In genomic region chrX:14028473-14028872, GRCh38 we compare ENCODE assay signal across 9 cellular contexts. TPM values are rescaled to one million over a fixed set of nuclear protein-coding genes. Genes with fewer than 3 reads are reported as not detected.
DNase-seq lines count a peak whose midpoint lies in the region; ATAC-seq, FAIRE-seq and TF ChIP-seq lines count a peak whose summit lies in the region.
"Had no signal": no experiment of that assay in that cellular context is flagged by ENCODE, and none has a peak within 500 bp of the region (broad histone marks: within the 10 kb centered on the region; RNA-seq: fewer than 3 reads in every experiment).

No MANE protein-coding gene starts in this region.

- H3K4me3 ChIP-seq in endothelial cell of umbilical vein (replicated peaks in 1 of 3; ENCODE audit: insufficient read depth in 1 of 3, low read depth in 1 of 3, low read length in 3 of 3) (peak overlapping the region in 2 of 3 experiments; percentile 77 to 89), skeletal muscle satellite cell (ENCODE audit: low read length) (peak overlapping the region; percentile 81)

- peak; percentile 21 for DNase-seq in OCI-M1 (lab: John Stamatoyannopoulos, UW)
- peak; percentile 1 for DNase-seq in endothelial cell of umbilical vein (ENCODE audit: low read depth, low spot score)
- no peak for DNase-seq in NCI-H82 treated with DMSO at 0.1 percent for 48 hours (lab: John Stamatoyannopoulos, UW; ENCODE audit: unreplicated experiment)
- no peak for DNase-seq in NCI-H187 (lab: John Stamatoyannopoulos, UW)
- DNase-seq: GOT3 had no signal

- no peaks in the 10 kb centered on the region for H3K27me3 ChIP-seq in endothelial cell of umbilical vein (ENCODE audit: control insufficient read depth in 2 of 2, insufficient read depth in 2 of 2, low read length in 2 of 2)
- H3K27me3 ChIP-seq in skeletal muscle satellite cell (ENCODE audit: control insufficient read depth, insufficient read depth, low read length) = no peaks in the 10 kb centered on the region

- no peak overlapping the region for H2AFZ ChIP-seq in endothelial cell of umbilical vein (ENCODE audit: low read depth, low read length)

- no TSS peak for BruUV-seq in endothelial cell of umbilical vein (replicated peaks; lab: Mats Ljungman, UMichigan)

- no peak for TF ChIP-seq CTCF in endothelial cell of umbilical vein (IDR thresholded peaks at IDR 0.05; ENCODE audit: extremely low read depth in 1 of 2, insufficient read depth in 1 of 2, low read depth in 1 of 2, low read length in 2 of 2)

- H3K4me2 ChIP-seq in endothelial cell of umbilical vein (ENCODE audit: insufficient read depth, low read length) = peak overlapping the region; percentile 93
- peak overlapping the region; percentile 84 for H3K4me2 ChIP-seq in skeletal muscle satellite cell (ENCODE audit: low read length)

- no peak for TF ChIP-seq POLR2A in endothelial cell of umbilical vein (IDR thresholded peaks at IDR 0.05; ENCODE audit: low read depth, low read length)

- peak overlapping the region; percentile 92 for H3K27ac ChIP-seq in endothelial cell of umbilical vein (ENCODE audit: insufficient read depth, low read depth, low read length)

- H4K20me1 ChIP-seq in endothelial cell of umbilical vein (replicated peaks; ENCODE audit: control insufficient read depth, extremely low read depth, insufficient read depth, low read length) = no peaks in the 10 kb centered on the region

- H3K79me2 ChIP-seq in endothelial cell of umbilical vein (ENCODE audit: control insufficient read depth, insufficient read depth, low read length) = peaks cover 5% of the 10 kb centered on the region

- H3K4me1 ChIP-seq in endothelial cell of umbilical vein (ENCODE audit: control insufficient read depth, extremely low read depth, insufficient read depth, low read length) (peaks cover 24% of the 10 kb centered on the region), skeletal muscle satellite cell (ENCODE audit: control insufficient read depth, insufficient read depth, low read length) (peaks cover 33% of the 10 kb centered on the region)

- intact Hi-C loops in endothelial cell of umbilical vein (cut with micrococcal nuclease) = no loop called here

- H3K36me3 ChIP-seq in endothelial cell of umbilical vein (ENCODE audit: control insufficient read depth in 2 of 2, extremely low read depth in 1 of 2, insufficient read depth in 2 of 2, low read length in 2 of 2) (no peaks in the 10 kb centered on the region), skeletal muscle satellite cell (ENCODE audit: insufficient read depth, low read length) (no peaks in the 10 kb centered on the region)

- dilution Hi-C loops in endothelial cell of umbilical vein (cut with MboI; ENCODE audit: extremely low pct_ligation_motif_present, low sequenced_read_pairs) = no loop called here

- POLR2A ChIA-PET in endothelial cell of umbilical vein (lab: Charles Lee) = no interaction called here

- CTCF ChIA-PET in endothelial cell of umbilical vein (lab: Charles Lee) = interaction anchor here (1.7 to 2.7 kb wide), 3 partner anchors 521 to 1214 kb away, joined by 4 to 16 read pairs (median 6); no protein-coding TSS in a partner anchor

- ATAC-seq in GM18870 (IDR thresholded peaks at IDR 0.05; ENCODE audit: unreplicated experiment) = peak; percentile 30
- no peak for ATAC-seq in HG02759 (IDR thresholded peaks at IDR 0.05; ENCODE audit: unreplicated experiment)
- no peak for ATAC-seq in HG03457 (IDR thresholded peaks at IDR 0.05; ENCODE audit: unreplicated experiment)

- H3K9me3 ChIP-seq in endothelial cell of umbilical vein (replicated peaks; ENCODE audit: control insufficient read depth, insufficient read depth, low read length) = no peaks in the 10 kb centered on the region
- no peaks in the 10 kb centered on the region for H3K9me3 ChIP-seq in skeletal muscle satellite cell (replicated peaks; ENCODE audit: low read length)

- no peak for FAIRE-seq in endothelial cell of umbilical vein (lab: Jason Lieb, UNC)

- H3K9me1 ChIP-seq in endothelial cell of umbilical vein (replicated peaks; ENCODE audit: control insufficient read depth, extremely low read depth, insufficient read depth, low read length) = no peaks in the 10 kb centered on the region

- H3K9ac ChIP-seq in endothelial cell of umbilical vein (replicated peaks; ENCODE audit: extremely low read depth, insufficient read depth, low read length) = peak overlapping the region; percentile 90
- peak overlapping the region; percentile 91 for H3K9ac ChIP-seq in skeletal muscle satellite cell (ENCODE audit: low read depth, low read length)

TF ChIP-seq in endothelial cell of umbilical vein, 7 proteins besides CTCF, POLR2A, EP300 and RAD21:
- TF ChIP-seq MAX (IDR thresholded peaks at IDR 0.05; ENCODE audit: insufficient read depth, insufficient read length) (no peak), FOS (IDR thresholded peaks at IDR 0.05; ENCODE audit: borderline replicate concordance, insufficient read depth, low read length) (no peak), GATA2 (IDR thresholded peaks at IDR 0.05; ENCODE audit: insufficient read depth, insufficient read length, low read depth, low read length) (no peak), MYC (IDR thresholded peaks at IDR 0.05; ENCODE audit: low read depth, low read length) (no peak), POLR2AphosphoS5 (IDR thresholded peaks at IDR 0.05; ENCODE audit: insufficient read depth, low read depth, low read length) (no peak), JUN (IDR thresholded peaks at IDR 0.05; ENCODE audit: borderline replicate concordance, insufficient read depth, insufficient read length, low read depth) (no peak), EZH2 (IDR thresholded peaks at IDR 0.05; ENCODE audit: borderline replicate concordance, low read depth, low read length, severe bottlenecking) (no peak)

RNA-seq across cellular contexts. Expression of gene GEMIN8, which starts 1.2 kb away (rescaled TPM):
- 17.7 and 18.5 TPM in 2 replicates for total RNA-seq in endothelial cell of umbilical vein
- 24.5 and 25.4 TPM in 2 replicates for polyA plus RNA-seq in endothelial cell of umbilical vein
- polyA plus RNA-seq in endothelial cell of umbilical vein (2011; cell fraction: cytosol; rRNA removed) = 20.9 and 27.6 TPM in 2 replicates
- polyA plus RNA-seq in endothelial cell of umbilical vein (2011; cell fraction: nucleus; rRNA removed) = 37.9 and 40.6 TPM in 2 replicates
- 19.8 and 20.4 TPM in 2 replicates for polyA plus RNA-seq in endothelial cell of umbilical vein (2012)
- 25.8 and 26.2 TPM in 2 replicates for polyA minus RNA-seq in endothelial cell of umbilical vein
- polyA minus RNA-seq in endothelial cell of umbilical vein (2011; cell fraction: cytosol; rRNA and poly(A)+ RNA removed) = 8.8 TPM
- 12.3 and 16.9 TPM in 2 replicates for polyA minus RNA-seq in endothelial cell of umbilical vein (2011; cell fraction: nucleus; rRNA and poly(A)+ RNA removed)
- 8.3 and 9.6 TPM in 2 replicates for total RNA-seq in skeletal muscle satellite cell (2012; rRNA removed)

Comparison
In these comparisons a context has a peak if more than half of its experiments do, and no peak if none do; other contexts are left out.
1. DNase-seq: peak in OCI-M1 (single experiment) and endothelial cell of umbilical vein (single experiment); none in NCI-H82 treated with DMSO at 0.1 percent for 48 hours (single experiment) and NCI-H187 (0 of 2).